ENCODE assay signal across 19 cellular contexts in the genomic region with DNA sequence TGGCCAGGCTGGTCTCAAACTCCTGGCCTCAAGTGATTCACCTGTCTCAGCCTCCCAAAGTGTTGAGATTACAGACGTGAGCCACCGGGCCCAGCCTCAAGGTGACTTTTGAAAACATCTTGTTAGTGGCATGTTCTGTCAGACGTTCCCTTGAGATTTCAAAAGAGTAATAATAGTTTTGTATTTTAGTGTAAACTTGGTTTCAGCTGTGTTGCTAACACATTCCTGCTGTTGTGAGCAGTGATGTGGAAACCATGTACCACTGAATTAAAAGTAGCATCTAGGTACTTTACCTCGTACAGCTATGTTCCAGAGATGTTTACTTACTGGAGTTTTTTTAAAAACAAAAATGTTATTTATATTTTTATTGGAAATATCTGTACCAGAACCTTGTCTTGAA.
A peak's percentile ranks its signal among the peaks of the same experiment; 100 is the strongest.
DNase-seq lines count a peak whose midpoint lies in the region; ATAC-seq and TF ChIP-seq lines count a peak whose summit lies in the region.
"Had no signal": no experiment of that assay in that cellular context is flagged by ENCODE, and none has a peak within 500 bp of the region (broad histone marks: within the 10 kb centered on the region; RNA-seq: fewer than 3 reads in every experiment).

No MANE protein-coding gene starts in this region.

- in situ Hi-C loops in GM23248 (cut with MboI) = no loop called here
- in situ Hi-C loops in KBM-7 (cut with MboI; ENCODE audit: low pct_unique_long_range_greater_than_20kb, low sequenced_read_pairs) = no loop called here

- DNase-seq in GM06990 (ENCODE audit: extremely low read depth, insufficient read length) = peak; percentile 20
- DNase-seq in GM23248 = no peak
- no peak for DNase-seq in KBM-7
- no peak for DNase-seq in H7
- no peak for DNase-seq in NCI-H510A (lab: John Stamatoyannopoulos, UW)
- DNase-seq: C1 segment of cervical spinal cord, DMS53, H9, IMR-90, NCI-H187 treated with DMSO at 0.1 percent for 48 hours, NCI-H446 treated with DMSO at 0.1 percent for 48 hours, NCI-H82, Peyer's patch, Right ventricle myocardium superior, SK-N-SH had no signal

- 92 to 94% methylated on average over 4 of the region's 4 CpGs for WGBS in GM23248 (ENCODE audit: low coverage in 1 of 2, low lambda C conversion rate in 2 of 2, missing lambda C conversion rate in 2 of 2), 2 experiments

- H3K4me3 ChIP-seq in GM06990 (replicated peaks; ENCODE audit: low read depth, low read length) = no peak overlapping the region
- H3K4me3 ChIP-seq in GM23248 = no peak overlapping the region
- H3K4me3 ChIP-seq in H7 (ENCODE audit: insufficient read depth, low read depth, low read length) = no peak overlapping the region
- H3K4me3 ChIP-seq: Peyer's patch had no signal

- peaks cover 19% of the 10 kb centered on the region for H3F3A ChIP-seq in GM23248 (ENCODE audit: insufficient read depth)

- H2AFZ ChIP-seq in GM23248 = no peak overlapping the region

- H3K9ac ChIP-seq in GM23248 = no peak overlapping the region
- H3K9ac ChIP-seq: SK-N-SH had no signal

- H3K9me2 ChIP-seq in GM23248 (ENCODE audit: insufficient read depth) = no peaks in the 10 kb centered on the region
- H3K9me2 ChIP-seq: SK-N-SH had no signal

- no peak overlapping the region for H3K27ac ChIP-seq in GM23248
- H3K27ac ChIP-seq: 22Rv1, Peyer's patch had no signal

- H3K4me2 ChIP-seq in GM23248 (ENCODE audit: unreplicated experiment) = no peak overlapping the region
- H3K4me2 ChIP-seq: SK-N-SH had no signal

- no peaks in the 10 kb centered on the region for H3K36me3 ChIP-seq in GM06990 (ENCODE audit: control insufficient read depth, insufficient read depth, low read length)
- H3K36me3 ChIP-seq in GM23248 (ENCODE audit: low read depth) = no peaks in the 10 kb centered on the region
- no peaks in the 10 kb centered on the region for H3K36me3 ChIP-seq in H7 (replicated peaks; ENCODE audit: control insufficient read depth, insufficient read depth, low read length)
- H3K36me3 ChIP-seq: Peyer's patch had no signal

- ATAC-seq in GM18870 (IDR thresholded peaks at IDR 0.05; ENCODE audit: unreplicated experiment) (peak; percentile 36), HG02759 (IDR thresholded peaks at IDR 0.05; ENCODE audit: unreplicated experiment) (peak; percentile 71), HG03460 (IDR thresholded peaks at IDR 0.05; ENCODE audit: unreplicated experiment) (peak; percentile 73)

- H3K9me3 ChIP-seq in GM23248 (ENCODE audit: low read depth) = no peaks in the 10 kb centered on the region
- H3K9me3 ChIP-seq: Peyer's patch, SK-N-SH had no signal

- no peak for TF ChIP-seq CTCF in GM06990 (IDR thresholded peaks at IDR 0.05; ENCODE audit: insufficient read depth, low read length, poor library complexity, severe bottlenecking)

- peaks cover 28% of the 10 kb centered on the region for H3K4me1 ChIP-seq in GM23248 (ENCODE audit: insufficient read depth)

- H3K27me3 ChIP-seq in GM06990 (replicated peaks; ENCODE audit: control insufficient read depth, insufficient read depth, low read length) (no peaks in the 10 kb centered on the region), GM23248 (replicated peaks; ENCODE audit: insufficient read depth) (no peaks in the 10 kb centered on the region), H7 (ENCODE audit: control insufficient read depth, insufficient read depth, low read length) (no peaks in the 10 kb centered on the region)
- H3K27me3 ChIP-seq: Peyer's patch had no signal

- no peaks in the 10 kb centered on the region for H3K79me2 ChIP-seq in GM23248 (ENCODE audit: insufficient read depth)

- H4K20me1 ChIP-seq in GM23248 (ENCODE audit: insufficient read depth) = no peaks in the 10 kb centered on the region
